In genomic region chr11:61956191-61957027, GRCh38 we compare ENCODE assay signal across 13 cellular contexts. TPM values are rescaled to one million over a fixed set of nuclear protein-coding genes. Genes with fewer than 3 reads are reported as not detected.
DNase-seq lines count a peak whose midpoint lies in the region; ATAC-seq, FAIRE-seq and TF ChIP-seq lines count a peak whose summit lies in the region.
"Had no signal": no experiment of that assay in that cellular context is flagged by ENCODE, and none has a peak within 500 bp of the region (broad histone marks: within the 10 kb centered on the region; RNA-seq: fewer than 3 reads in every experiment).

No MANE protein-coding gene starts in this region.

- H3K36me3 ChIP-seq in H1 (ENCODE audit: control insufficient read depth in 2 of 4, insufficient read depth in 4 of 4, low read length in 3 of 4) (no peaks in the 10 kb centered on the region), upper lobe of right lung (peaks cover 5% of the 10 kb centered on the region)
- H3K36me3 ChIP-seq: prostate gland had no signal

- 84% methylated on average over 21 of the region's 21 CpGs; no CpG with 5 or more reads in 1 of the 2 experiments for WGBS in H1 (ENCODE audit: extremely low coverage in 1 of 2, insufficient coverage in 1 of 2, insufficient read length in 1 of 2, insufficient replicate concordance in 2 of 2, low coverage in 1 of 2, low lambda C conversion rate in 2 of 2, missing lambda C conversion rate in 1 of 2), 2 experiments

- H2AK5ac ChIP-seq in H1 (ENCODE audit: low read depth, low read length): no peak overlapping the region

- H3K23me2 ChIP-seq in H1 (ENCODE audit: low read depth, low read length): peaks cover 2% of the 10 kb centered on the region; the same call in 1 of the 2 replicates

- CTCF ChIA-PET in H1 (lab: Charles Lee; ENCODE audit: partially characterized antibody): interaction anchor here (1.1 to 2.5 kb wide), 3 partner anchors 9 to 152 kb away, joined by 3 to 9 read pairs (median 4); no protein-coding TSS in a partner anchor

- DNase-seq in left ventricle myocardium superior (no peak), Right ventricle myocardium superior (no peak), H1 (ENCODE audit: low read depth in 1 of 2, low spot score in 2 of 2) (peak in 1 of 2 experiments; percentile 43), nephron progenitor cell (no peak), upper lobe of right lung (peak; percentile 58), NCI-H1048 (lab: John Stamatoyannopoulos, UW) (no peak)
- DNase-seq: amniotic stem cell, C1 segment of cervical spinal cord had no signal

- no peak overlapping the region for H3K4ac ChIP-seq in H1 (replicated peaks; ENCODE audit: insufficient read length, low read depth, low read length)

- no peak overlapping the region; the same call in 1 of the 2 replicates for H4K8ac ChIP-seq in H1 (ENCODE audit: extremely low read depth, insufficient read depth, low read length)

- no peak for TF ChIP-seq RAD21 in H1 (IDR thresholded peaks at IDR 0.05 in 1 of 2, conservative IDR thresholded peaks at IDR 0.05 in 1 of 2; ENCODE audit: low read depth in 2 of 2, low read length in 2 of 2)

- TF ChIP-seq CTCF in H1 (IDR thresholded peaks at IDR 0.05; ENCODE audit: control extremely low read depth in 1 of 3, insufficient read depth in 1 of 3, low read depth in 1 of 3, low read length in 3 of 3): no peak
- no peak for TF ChIP-seq CTCF in nephron progenitor cell (IDR thresholded peaks at IDR 0.05)
- no peak for TF ChIP-seq CTCF in upper lobe of right lung (IDR thresholded peaks at IDR 0.05)

- no peaks in the 10 kb centered on the region for H4K20me1 ChIP-seq in H1 (replicated peaks in 1 of 2; ENCODE audit: control insufficient read depth in 1 of 2, insufficient read depth in 2 of 2, low read length in 2 of 2)

- peak overlapping the region; percentile 28 for H3K4me3 Mint-ChIP-seq in nephron progenitor cell

- no peaks in the 10 kb centered on the region for H3K4me1 Mint-ChIP-seq in nephron progenitor cell

- H3K27ac ChIP-seq in H1 (ENCODE audit: low read depth, low read length): no peak overlapping the region
- peak overlapping the region; percentile 90 for H3K27ac ChIP-seq in upper lobe of right lung
- H3K27ac ChIP-seq: SK-N-MC had no signal

- no peak overlapping the region for H4K5ac ChIP-seq in H1 (ENCODE audit: insufficient read length, low read depth, low read length)

- peak overlapping the region; percentile 28; the same call in 1 of the 2 replicates for H2BK5ac ChIP-seq in H1 (ENCODE audit: low read depth, low read length)

- H3K27ac Mint-ChIP-seq in nephron progenitor cell: no peak overlapping the region

- H3K9me3 Mint-ChIP-seq in nephron progenitor cell: no peaks in the 10 kb centered on the region

- no peaks in the 10 kb centered on the region for H3K79me2 ChIP-seq in H1 (ENCODE audit: control insufficient read depth in 1 of 2, insufficient read depth in 2 of 2, low read length in 2 of 2)

- H3K79me1 ChIP-seq in H1 (ENCODE audit: low read depth, low read length): no peaks in the 10 kb centered on the region

- no peak overlapping the region for H3K23ac ChIP-seq in H1 (ENCODE audit: insufficient read length)

- peak overlapping the region; percentile 48; the same call in 1 of the 2 replicates for H2BK15ac ChIP-seq in H1 (ENCODE audit: low read length)

- intact Hi-C loops in left ventricle myocardium superior (cut with micrococcal nuclease) (no loop called here), Right ventricle myocardium superior (cut with DNase I) (loop anchor here (5.0 kb wide), 1 partner anchor 144 kb away; no protein-coding TSS in a partner anchor), upper lobe of right lung (cut with DNase I) (no loop called here)

- H2AFZ ChIP-seq in H1 (ENCODE audit: low read length): 0 out of 2 replicates have a peak overlapping the region, but pooled peaks have one; percentile 13

- H3K36me3 Mint-ChIP-seq in nephron progenitor cell (ENCODE audit: low read depth): peaks cover 10% of the 10 kb centered on the region

- peaks cover 48% of the 10 kb centered on the region for H3K27me3 Mint-ChIP-seq in nephron progenitor cell (ENCODE audit: low read depth, poor library complexity)

- H3K14ac ChIP-seq in H1 (ENCODE audit: insufficient read length): no peak overlapping the region

- H3K9ac ChIP-seq in H1 (replicated peaks in 1 of 4; ENCODE audit: extremely low read depth in 1 of 4, low read depth in 3 of 4, low read length in 3 of 4): no peak overlapping the region

- TF ChIP-seq POLR2A in H1 (IDR thresholded peaks at IDR 0.05; ENCODE audit: control extremely low read depth in 1 of 2, low read depth in 2 of 2, low read length in 2 of 2): no peak; a peak in 1 of 3 replicates

- H3K4me2 ChIP-seq in H1 (ENCODE audit: insufficient read depth in 1 of 2, low read depth in 2 of 2, low read length in 2 of 2): peak overlapping the region; percentile 66 to 78

- peaks cover 0 to 4% (median 3%) of the 10 kb centered on the region in 4 experiments; a peak in 5 of 7 replicates for H3K4me1 ChIP-seq in H1 (replicated peaks in 1 of 4; ENCODE audit: control insufficient read depth in 3 of 4, insufficient read depth in 4 of 4, low read length in 3 of 4)
- peaks cover 12% of the 10 kb centered on the region for H3K4me1 ChIP-seq in upper lobe of right lung

- POLR2A ChIA-PET in H1 (lab: Charles Lee; ENCODE audit: partially characterized antibody): interaction anchor here (22.2 kb wide), 1 partner anchor 15 kb away, joined by 458 read pairs; the partner anchor contains the start of gene FTH1

- FAIRE-seq in H1 (lab: Jason Lieb, UNC): no peak
- FAIRE-seq: endometrium had no signal

- H4K91ac ChIP-seq in H1 (replicated peaks; ENCODE audit: insufficient read length, low read length): no peak overlapping the region

- no peak overlapping the region for H2BK120ac ChIP-seq in H1 (replicated peaks; ENCODE audit: low read depth, low read length)

- no peak for TF ChIP-seq EP300 in H1 (IDR thresholded peaks at IDR 0.05; ENCODE audit: borderline replicate concordance in 1 of 2, low read depth in 2 of 2, low read length in 2 of 2)

- H2BK12ac ChIP-seq in H1 (ENCODE audit: low read depth, low read length): peak overlapping the region; percentile 32; the same call in 1 of the 2 replicates

- H3K4me3 ChIP-seq in H1 (ENCODE audit: extremely low read depth in 1 of 4, insufficient read depth in 2 of 4, low read depth in 3 of 4, low read length in 4 of 4) (peak overlapping the region in 2 of 4 experiments; percentile 19 to 54; a peak in 3 of 8 replicates), upper lobe of right lung (peak overlapping the region; percentile 51)
- H3K4me3 ChIP-seq: SK-N-MC had no signal

- no peak overlapping the region for H2BK20ac ChIP-seq in H1 (ENCODE audit: low read length)

- ATAC-seq in left ventricle myocardium superior (peak; percentile 1), Right ventricle myocardium superior (ENCODE audit: poor library complexity) (no peak), upper lobe of right lung (no peak), HG03196 (IDR thresholded peaks at IDR 0.05; ENCODE audit: unreplicated experiment) (no peak), HG03045 (IDR thresholded peaks at IDR 0.05; ENCODE audit: unreplicated experiment) (no peak)

- no peak overlapping the region for H3K56ac ChIP-seq in H1 (replicated peaks; ENCODE audit: insufficient read length, low read depth, low read length)

- H3K27me3 ChIP-seq in H1 (replicated peaks in 1 of 4; ENCODE audit: control insufficient read depth in 3 of 4, extremely low read depth in 1 of 4, insufficient read depth in 3 of 4, low read length in 3 of 4) (peaks cover 0 to 8% (median 2%) of the 10 kb centered on the region in 4 experiments; a peak in 4 of 7 replicates), upper lobe of right lung (no peaks in the 10 kb centered on the region)

- H3K9me3 ChIP-seq in H1 (ENCODE audit: insufficient read depth in 2 of 2, low read depth in 1 of 2, low read length in 1 of 2) (no peaks in the 10 kb centered on the region), upper lobe of right lung (no peaks in the 10 kb centered on the region)
- H3K9me3 ChIP-seq: prostate gland had no signal

- H3K18ac ChIP-seq in H1 (ENCODE audit: extremely low read depth, low read length): no peak overlapping the region; the same call in 1 of the 2 replicates

RNA-seq across cellular contexts. Expression of gene BEST1, which starts 6.3 kb away (rescaled TPM):
- total RNA-seq in left ventricle myocardium superior (1.1 TPM), Right ventricle myocardium superior (1.3 TPM), upper lobe of right lung (9.6 TPM)
- 0.22 and 0.23 TPM in 2 replicates for total RNA-seq in H1 (2021; fragmentation: NEBNext Ultra II Directional; extraction: Animal tissue kit (Norgen Biotek cat#: 25700))
- 0.62 and 1.4 TPM in 2 replicates for polyA plus RNA-seq in H1 (2011; rRNA removed)
- polyA plus RNA-seq in H1 (2011; cell fraction: cytosol; rRNA removed): 1.7 TPM
- polyA plus RNA-seq in H1 (2011; cell fraction: nucleus; rRNA removed): 3.9 TPM
- polyA plus RNA-seq in H1 (2012, experiment 1 of 2): 0.43 to 0.91 TPM (median 0.72 TPM) in 4 replicates
- 1.0 TPM for polyA plus RNA-seq in H1 (2012, experiment 2 of 2)
- 0.08 TPM for polyA plus RNA-seq in H1 (2013, experiment 1 of 2)
- 0.09 TPM for polyA plus RNA-seq in H1 (2013, experiment 2 of 2)
- 0.95 and 1.1 TPM in 2 replicates for polyA minus RNA-seq in H1 (2011; rRNA and poly(A)+ RNA removed)
- 0.81 TPM for polyA minus RNA-seq in H1 (2011; cell fraction: cytosol; rRNA and poly(A)+ RNA removed)
- 2.9 TPM for polyA minus RNA-seq in H1 (2011; cell fraction: nucleus; rRNA and poly(A)+ RNA removed)

RNA-seq across cellular contexts. Expression of gene FTH1, which starts 11.0 kb away (rescaled TPM):
- 2,305 TPM for total RNA-seq in left ventricle myocardium superior
- total RNA-seq in Right ventricle myocardium superior: 2,228 TPM
- 1,461 and 1,535 TPM in 2 replicates for total RNA-seq in H1 (2021; fragmentation: NEBNext Ultra II Directional; extraction: Animal tissue kit (Norgen Biotek cat#: 25700))
- polyA plus RNA-seq in H1 (2011; rRNA removed): 895 and 1,153 TPM in 2 replicates
- 859 TPM for polyA plus RNA-seq in H1 (2011; cell fraction: cytosol; rRNA removed)
- 858 TPM for polyA plus RNA-seq in H1 (2011; cell fraction: nucleus; rRNA removed)
- polyA plus RNA-seq in H1 (2012, experiment 1 of 2): 2,371 to 2,868 TPM (median 2,459 TPM) in 4 replicates
- polyA plus RNA-seq in H1 (2012, experiment 2 of 2): 3,437 TPM
- 1,345 TPM for polyA plus RNA-seq in H1 (2013, experiment 1 of 2)
- polyA plus RNA-seq in H1 (2013, experiment 2 of 2): 1,427 TPM
- polyA minus RNA-seq in H1 (2011; rRNA and poly(A)+ RNA removed): 388 and 391 TPM in 2 replicates
- polyA minus RNA-seq in H1 (2011; cell fraction: cytosol; rRNA and poly(A)+ RNA removed): 705 TPM
- 403 TPM for polyA minus RNA-seq in H1 (2011; cell fraction: nucleus; rRNA and poly(A)+ RNA removed)
- total RNA-seq in upper lobe of right lung: 4,022 TPM

RNA-seq across cellular contexts. Expression of gene RAB3IL1, which starts 39.0 kb away (rescaled TPM):
- total RNA-seq in left ventricle myocardium superior (11.1 TPM), Right ventricle myocardium superior (10.8 TPM), upper lobe of right lung (10.6 TPM)
- total RNA-seq in H1 (2021; fragmentation: NEBNext Ultra II Directional; extraction: Animal tissue kit (Norgen Biotek cat#: 25700)): 5.7 and 6.8 TPM in 2 replicates
- polyA plus RNA-seq in H1 (2011; rRNA removed): 7.9 and 10.8 TPM in 2 replicates
- 7.0 TPM for polyA plus RNA-seq in H1 (2011; cell fraction: cytosol; rRNA removed)
- 9.4 TPM for polyA plus RNA-seq in H1 (2011; cell fraction: nucleus; rRNA removed)
- 5.8 to 13.8 TPM (median 7.0 TPM) in 4 replicates for polyA plus RNA-seq in H1 (2012, experiment 1 of 2)
- polyA plus RNA-seq in H1 (2012, experiment 2 of 2): 62.0 TPM
- 4.5 TPM for polyA plus RNA-seq in H1 (2013, experiment 1 of 2)
- 6.3 TPM for polyA plus RNA-seq in H1 (2013, experiment 2 of 2)
- polyA minus RNA-seq in H1 (2011; rRNA and poly(A)+ RNA removed): 3.0 and 3.2 TPM in 2 replicates
- polyA minus RNA-seq in H1 (2011; cell fraction: cytosol; rRNA and poly(A)+ RNA removed): 6.1 TPM
- polyA minus RNA-seq in H1 (2011; cell fraction: nucleus; rRNA and poly(A)+ RNA removed): 4.5 TPM
